ENCODE assay signal across 12 cellular contexts in genomic region chr3:187946031-187946691, GRCh38.
DNase-seq lines count a peak whose midpoint lies in the region; ATAC-seq and TF ChIP-seq lines count a peak whose summit lies in the region.
"Had no signal": no experiment of that assay in that cellular context is flagged by ENCODE, and none has a peak within 500 bp of the region (broad histone marks: within the 10 kb centered on the region; RNA-seq: fewer than 3 reads in every experiment).

No MANE protein-coding gene starts in this region.

- ATAC-seq in Right ventricle myocardium superior (ENCODE audit: poor library complexity) (peak; percentile 21), Right ventricle myocardium inferior (no peak), Panc1 (peak; percentile 28; the same call in 1 of the 2 replicates), HG03025 (IDR thresholded peaks at IDR 0.05; ENCODE audit: low FRiP score, unreplicated experiment) (no peak)

- H3K36me3 ChIP-seq in Panc1 (ENCODE audit: control insufficient read depth, insufficient read depth, low read length) (no peaks in the 10 kb centered on the region), vagina (no peaks in the 10 kb centered on the region)
- H3K36me3 ChIP-seq: right lobe of liver had no signal

- no peak for TF ChIP-seq POLR2A in vagina (IDR thresholded peaks at IDR 0.05)

- H3K27me3 ChIP-seq in Panc1 (ENCODE audit: control insufficient read depth, insufficient read depth, low read length) (peaks cover under 1% of the 10 kb centered on the region; the same call in 1 of the 2 replicates), vagina (no peaks in the 10 kb centered on the region)
- H3K27me3 ChIP-seq: right lobe of liver had no signal

- H3K4me1 ChIP-seq in Panc1 (ENCODE audit: control insufficient read depth, insufficient read depth, low read length) (no peaks in the 10 kb centered on the region), vagina (peaks cover 34% of the 10 kb centered on the region)

- BruUV-seq in Panc1 (replicated peaks; lab: Mats Ljungman, UMichigan): no TSS peak

- no peak for TF ChIP-seq CTCF in Panc1 (IDR thresholded peaks at IDR 0.05)
- TF ChIP-seq CTCF in vagina (IDR thresholded peaks at IDR 0.05): no peak

- H3K9me3 ChIP-seq in Panc1 (ENCODE audit: control insufficient read depth, insufficient read depth, low read depth, low read length) (no peaks in the 10 kb centered on the region), vagina (no peaks in the 10 kb centered on the region)
- H3K9me3 ChIP-seq: right lobe of liver had no signal

- intact Hi-C loops in Right ventricle myocardium superior (cut with DNase I) (no loop called here), Right ventricle myocardium inferior (cut with DNase I) (no loop called here), Panc1 (cut with micrococcal nuclease; ENCODE audit: unreplicated experiment) (no loop called here), vagina (cut with DNase I) (no loop called here)

- POLR2A ChIA-PET in Panc1 (lab: Charles Lee): interaction anchor here (0.7 kb wide), 1 partner anchor 98 kb away, joined by 3 read pairs; no protein-coding TSS in a partner anchor

- H3K27ac ChIP-seq in Panc1 (ENCODE audit: low read length) (no peak overlapping the region), vagina (no peak overlapping the region)
- H3K27ac ChIP-seq: right lobe of liver had no signal

- in situ Hi-C loops in Panc1 (cut with HindIII; ENCODE audit: low pct_unique_long_range_greater_than_20kb, low sequenced_read_pairs): no loop called here

- DNase-seq in Right ventricle myocardium superior (no peak), Right ventricle myocardium inferior (ENCODE audit: missing footprints) (no peak), Panc1 (ENCODE audit: low read depth, low spot score) (no peak), fibroblast of the conjunctiva (ENCODE audit: low read depth) (peak; percentile 38), mesenteric fat pad (ENCODE audit: low spot score) (no peak), vagina (ENCODE audit: extremely low spot score in 2 of 2) (no peak)
- no peak for DNase-seq in activated naive CD4-positive, alpha-beta T cell treated with Interleukin-2 at 50 U/mL for 16 hours
- DNase-seq: activated T-cell treated with anti-CD3 and anti-CD28 coated beads, Interleukin-2, amount 50 U/mL, for 24 hours; head of caudate nucleus; MM.1S had no signal

- CTCF ChIA-PET in Panc1 (lab: Charles Lee): interaction anchor here (0.8 kb wide), 1 partner anchor 199 kb away, joined by 5 read pairs; no protein-coding TSS in a partner anchor

- H3K4me3 ChIP-seq in Panc1 (ENCODE audit: low read depth in 2 of 2, low read length in 2 of 2): no peak overlapping the region
- no peak overlapping the region for H3K4me3 ChIP-seq in vagina
- H3K4me3 ChIP-seq: right lobe of liver had no signal

Comparison
In these comparisons a context has a peak if more than half of its experiments do, and no peak if none do; other contexts are left out.
1. ATAC-seq: peak in Right ventricle myocardium superior (single experiment) and Panc1 (single experiment); none in Right ventricle myocardium inferior (single experiment) and HG03025 (single experiment).